Comparison of ENCODE assay signal across 9 cellular contexts in genomic region chr2:201357216-201357615, GRCh38. TPM values are rescaled to one million over a fixed set of nuclear protein-coding genes. Genes with fewer than 3 reads are reported as not detected.
DNase-seq lines count a peak whose midpoint lies in the region; ATAC-seq, FAIRE-seq and TF ChIP-seq lines count a peak whose summit lies in the region.
"Had no signal": no experiment of that assay in that cellular context is flagged by ENCODE, and none has a peak within 500 bp of the region (broad histone marks: within the 10 kb centered on the region; RNA-seq: fewer than 3 reads in every experiment).

Gene FLACC1 (minus strand): TSS chr2:201357345. CDS start chr2:201351404, 5,941 bp downstream.

- DNase-seq in CD1c-positive myeloid dendritic cell (ENCODE audit: extremely low spot score) (peak; percentile 27), NCI-H226 (peak; percentile 58), endothelial cell of umbilical vein (ENCODE audit: low read depth, low spot score) (peak; percentile 24), midbrain (lab: John Stamatoyannopoulos, UW) (peak; percentile 19), WERI-Rb-1 (no peak)
- DNase-seq: MV-4-11 had no signal

- no peak for FAIRE-seq in endothelial cell of umbilical vein (lab: Jason Lieb, UNC)

- no peaks in the 10 kb centered on the region for H3K27me3 ChIP-seq in endothelial cell of umbilical vein (ENCODE audit: control insufficient read depth in 2 of 2, insufficient read depth in 2 of 2, low read length in 2 of 2)
- no peaks in the 10 kb centered on the region for H3K27me3 ChIP-seq in WERI-Rb-1 (ENCODE audit: insufficient read depth, low read depth, severe bottlenecking)

- no peak within 1 kb of the TSS for H3K9ac ChIP-seq in endothelial cell of umbilical vein (replicated peaks; ENCODE audit: extremely low read depth, insufficient read depth, low read length)

- no peak within 1 kb of the TSS for H3K4me3 ChIP-seq in endothelial cell of umbilical vein (replicated peaks in 1 of 3; ENCODE audit: insufficient read depth in 1 of 3, low read depth in 1 of 3, low read length in 3 of 3)
- no peak within 1 kb of the TSS for H3K4me3 ChIP-seq in WERI-Rb-1 (ENCODE audit: low read depth, low read length)

- CTCF ChIA-PET in endothelial cell of umbilical vein (lab: Charles Lee), result interaction anchor here (0.9 to 2.5 kb wide), 4 partner anchors 14 to 174 kb away, joined by 3 to 10 read pairs (median 4); partner anchors contain the start of gene CASP10

- intact Hi-C loops in endothelial cell of umbilical vein (cut with micrococcal nuclease), result no loop called here

- POLR2A ChIA-PET in endothelial cell of umbilical vein (lab: Charles Lee), result no interaction called here

- H3K27ac ChIP-seq in endothelial cell of umbilical vein (ENCODE audit: insufficient read depth, low read depth, low read length) (no peak within 1 kb of the TSS), WERI-Rb-1 (no peak within 1 kb of the TSS)

- no peaks in the 10 kb centered on the region for H3K4me1 ChIP-seq in endothelial cell of umbilical vein (ENCODE audit: control insufficient read depth, extremely low read depth, insufficient read depth, low read length)

- no peak within 1 kb of the TSS for H2AFZ ChIP-seq in endothelial cell of umbilical vein (ENCODE audit: low read depth, low read length)

- H3K9me3 ChIP-seq in endothelial cell of umbilical vein (replicated peaks; ENCODE audit: control insufficient read depth, insufficient read depth, low read length) (no peaks in the 10 kb centered on the region), WERI-Rb-1 (ENCODE audit: severe bottlenecking) (no peaks in the 10 kb centered on the region)

- dilution Hi-C loops in endothelial cell of umbilical vein (cut with MboI; ENCODE audit: extremely low pct_ligation_motif_present, low sequenced_read_pairs), result no loop called here

- no peak for TF ChIP-seq POLR2A in endothelial cell of umbilical vein (IDR thresholded peaks at IDR 0.05; ENCODE audit: low read depth, low read length)

- H3K79me2 ChIP-seq in endothelial cell of umbilical vein (ENCODE audit: control insufficient read depth, insufficient read depth, low read length), result no peaks in the 10 kb centered on the region

- TF ChIP-seq CTCF in endothelial cell of umbilical vein (IDR thresholded peaks at IDR 0.05; ENCODE audit: extremely low read depth in 1 of 2, insufficient read depth in 1 of 2, low read depth in 1 of 2, low read length in 2 of 2) (no peak), WERI-Rb-1 (IDR thresholded peaks at IDR 0.05; ENCODE audit: low read depth, low read length) (no peak)

- no peaks in the 10 kb centered on the region for H3K9me1 ChIP-seq in endothelial cell of umbilical vein (replicated peaks; ENCODE audit: control insufficient read depth, extremely low read depth, insufficient read depth, low read length)

- H3K36me3 ChIP-seq in endothelial cell of umbilical vein (ENCODE audit: control insufficient read depth in 2 of 2, extremely low read depth in 1 of 2, insufficient read depth in 2 of 2, low read length in 2 of 2) (no peaks in the 10 kb centered on the region), WERI-Rb-1 (peaks cover 12% of the 10 kb centered on the region)

- no peak within 1 kb of the TSS for H3K4me2 ChIP-seq in endothelial cell of umbilical vein (ENCODE audit: insufficient read depth, low read length)

- no TSS peak for BruUV-seq in endothelial cell of umbilical vein (replicated peaks; lab: Mats Ljungman, UMichigan)

- H4K20me1 ChIP-seq in endothelial cell of umbilical vein (replicated peaks; ENCODE audit: control insufficient read depth, extremely low read depth, insufficient read depth, low read length), result no peaks in the 10 kb centered on the region

- ATAC-seq in HG03432 (IDR thresholded peaks at IDR 0.05; ENCODE audit: unreplicated experiment), result no peak
- ATAC-seq in GM21529 (IDR thresholded peaks at IDR 0.05; ENCODE audit: unreplicated experiment), result no peak
- no peak for ATAC-seq in GM18517 (IDR thresholded peaks at IDR 0.05; ENCODE audit: unreplicated experiment)

TF ChIP-seq in endothelial cell of umbilical vein, 7 proteins besides CTCF, POLR2A, EP300 and RAD21:
- no peak for TF ChIP-seq MYC (IDR thresholded peaks at IDR 0.05; ENCODE audit: low read depth, low read length)
- TF ChIP-seq MAX (IDR thresholded peaks at IDR 0.05; ENCODE audit: insufficient read depth, insufficient read length), result no peak
- TF ChIP-seq EZH2 (IDR thresholded peaks at IDR 0.05; ENCODE audit: borderline replicate concordance, low read depth, low read length, severe bottlenecking), result no peak
- no peak for TF ChIP-seq POLR2AphosphoS5 (IDR thresholded peaks at IDR 0.05; ENCODE audit: insufficient read depth, low read depth, low read length)
- TF ChIP-seq FOS (IDR thresholded peaks at IDR 0.05; ENCODE audit: borderline replicate concordance, insufficient read depth, low read length), result no peak
- TF ChIP-seq JUN (IDR thresholded peaks at IDR 0.05; ENCODE audit: borderline replicate concordance, insufficient read depth, insufficient read length, low read depth), result no peak
- no peak for TF ChIP-seq GATA2 (IDR thresholded peaks at IDR 0.05; ENCODE audit: insufficient read depth, insufficient read length, low read depth, low read length)

RNA-seq across cellular contexts. Expression of gene FLACC1, which starts in this region (rescaled TPM):
- total RNA-seq in endothelial cell of umbilical vein, result 1.4 TPM in 2 replicates
- 0.11 and 0.14 TPM in 2 replicates for polyA plus RNA-seq in endothelial cell of umbilical vein
- polyA plus RNA-seq in endothelial cell of umbilical vein (2011; cell fraction: cytosol; rRNA removed), result 0.15 and 0.21 TPM in 2 replicates
- polyA plus RNA-seq in endothelial cell of umbilical vein (2011; cell fraction: nucleus; rRNA removed), result 1.7 and 1.9 TPM in 2 replicates
- polyA plus RNA-seq in endothelial cell of umbilical vein (2012), result 0.30 and 1.0 TPM in 2 replicates
- 0.19 TPM in 1 of 2 replicates, not detected in the other for polyA minus RNA-seq in endothelial cell of umbilical vein
- not detected for polyA minus RNA-seq in endothelial cell of umbilical vein (2011; cell fraction: cytosol; rRNA and poly(A)+ RNA removed)
- polyA minus RNA-seq in endothelial cell of umbilical vein (2011; cell fraction: nucleus; rRNA and poly(A)+ RNA removed), result 1.4 and 1.5 TPM in 2 replicates
